In the genomic region with DNA sequence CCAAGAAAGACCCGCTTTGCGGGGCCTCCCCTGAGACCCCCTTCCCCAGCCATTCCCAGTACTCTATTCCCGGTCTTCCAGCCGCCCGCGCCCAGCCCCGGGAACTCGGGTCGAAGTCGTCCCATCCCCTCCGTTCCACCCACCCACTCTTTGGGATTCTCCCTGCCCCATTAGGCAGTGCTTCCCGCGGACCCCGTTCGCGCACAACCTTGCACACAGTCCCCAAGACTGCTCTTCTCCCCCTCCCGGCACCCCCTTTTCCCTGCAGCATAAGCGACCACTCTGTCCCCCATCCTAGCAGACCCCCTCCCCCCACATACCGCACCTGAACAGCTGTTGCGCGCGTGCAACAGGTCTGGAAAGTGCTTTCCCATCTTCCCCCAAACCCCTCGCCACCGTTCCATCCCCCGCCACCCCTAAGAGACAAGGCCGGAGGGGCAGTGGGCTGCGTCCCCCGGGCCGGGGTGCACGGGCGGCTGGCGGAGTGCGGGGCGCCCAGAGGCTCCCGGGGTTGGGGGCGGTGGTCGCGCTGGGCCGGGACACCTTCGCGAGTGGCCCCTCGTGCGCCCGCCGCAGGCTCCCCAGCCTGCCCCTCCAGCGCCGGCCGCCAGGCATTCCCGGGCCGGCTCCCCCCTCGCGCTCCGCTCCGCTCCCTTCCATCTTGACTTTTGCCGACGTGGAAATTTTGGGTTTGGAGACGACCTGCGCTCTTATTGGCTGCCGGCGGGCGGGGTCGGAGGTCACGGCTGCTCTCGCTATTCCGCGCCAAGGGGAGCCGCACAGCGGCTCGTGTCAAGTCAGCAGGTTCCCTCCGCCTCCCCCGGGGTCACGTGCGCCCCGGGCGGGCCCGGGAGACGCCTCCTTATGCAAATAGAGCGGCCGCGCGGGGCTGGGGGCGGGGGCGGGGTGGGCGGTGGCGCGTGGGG, we compare ENCODE assay signal across 8 cellular contexts.
DNase-seq lines count a peak whose midpoint lies in the region; ATAC-seq and TF ChIP-seq lines count a peak whose summit lies in the region.

No MANE protein-coding gene starts in this region.

- intact Hi-C loops in activated CD8-positive, alpha-beta T cell treated with anti-CD3 and anti-CD28 coated beads for 36 hours (cut with micrococcal nuclease), result no loop called here

- H3K4me3 Mint-ChIP-seq in activated CD8-positive, alpha-beta T cell treated with anti-CD3 and anti-CD28 coated beads for 36 hours, result peak overlapping the region; percentile 77
- peak overlapping the region; percentile 93 for H3K4me3 Mint-ChIP-seq in memory B cell

- peak in 12 of 14 donors; percentile 3 to 74 (median 44) for DNase-seq in C1 segment of cervical spinal cord (lab: John Stamatoyannopoulos, UW)
- peak; percentile 73 to 97 for DNase-seq in NCI-H526 (lab: John Stamatoyannopoulos, UW)
- peak; percentile 88 for DNase-seq in activated CD8-positive, alpha-beta T cell treated with anti-CD3 and anti-CD28 coated beads for 36 hours
- DNase-seq in effector memory CD4-positive, alpha-beta T cell, result peak; percentile 85 to 88 (median 86)
- DNase-seq in memory B cell (ENCODE audit: low spot score in 2 of 2), result peak; percentile 75 to 80
- DNase-seq in stimulated activated CD8-positive, alpha-beta memory T cell treated with anti-CD3 and anti-CD28 coated beads, Interleukin-12 subunit alpha, Interleukin-12 subunit beta, amount 100 ng/mL, for 24 hours (ENCODE audit: extremely low read depth), result peak; percentile 64

- H3K27me3 ChIP-seq in effector memory CD4-positive, alpha-beta T cell (replicated peaks; ENCODE audit: control insufficient read depth, insufficient read depth, low read length, poor library complexity, severe bottlenecking), result no peaks in the 10 kb centered on the region

- no peak overlapping the region for H3K27ac ChIP-seq in effector memory CD4-positive, alpha-beta T cell (ENCODE audit: insufficient read depth, low read length, poor library complexity, severe bottlenecking)

- H3K4me3 ChIP-seq in effector memory CD4-positive, alpha-beta T cell (ENCODE audit: insufficient read depth, low read depth, low read length, poor library complexity, severe bottlenecking), result peak overlapping the region; percentile 69

- H3K9me3 Mint-ChIP-seq in activated CD8-positive, alpha-beta T cell treated with anti-CD3 and anti-CD28 coated beads for 36 hours, result no peaks in the 10 kb centered on the region
- peaks cover 1% of the 10 kb centered on the region for H3K9me3 Mint-ChIP-seq in memory B cell

- ATAC-seq in GM19324 (IDR thresholded peaks at IDR 0.05; ENCODE audit: low FRiP score, unreplicated experiment) (peak; percentile 83), HG03457 (IDR thresholded peaks at IDR 0.05; ENCODE audit: unreplicated experiment) (peak; percentile 73), memory B cell (ENCODE audit: low read depth) (peak; percentile 98)
- peak; percentile 98 for ATAC-seq in activated CD8-positive, alpha-beta T cell treated with anti-CD3 and anti-CD28 coated beads for 36 hours

- TF ChIP-seq CTCF in activated CD8-positive, alpha-beta T cell treated with anti-CD3 and anti-CD28 coated beads for 36 hours (IDR thresholded peaks at IDR 0.05), result no peak

- peaks cover 16% of the 10 kb centered on the region for H3K4me1 Mint-ChIP-seq in activated CD8-positive, alpha-beta T cell treated with anti-CD3 and anti-CD28 coated beads for 36 hours (ENCODE audit: low read depth)
- peaks cover 17% of the 10 kb centered on the region for H3K4me1 Mint-ChIP-seq in memory B cell

- no peaks in the 10 kb centered on the region for H3K36me3 ChIP-seq in effector memory CD4-positive, alpha-beta T cell (ENCODE audit: control insufficient read depth, insufficient read depth, low read length)

- H3K4me1 ChIP-seq in effector memory CD4-positive, alpha-beta T cell (ENCODE audit: control insufficient read depth, insufficient read depth, low read length, poor library complexity, severe bottlenecking), result peaks cover 19% of the 10 kb centered on the region

- no peaks in the 10 kb centered on the region for H3K36me3 Mint-ChIP-seq in activated CD8-positive, alpha-beta T cell treated with anti-CD3 and anti-CD28 coated beads for 36 hours (ENCODE audit: low read depth)
- H3K36me3 Mint-ChIP-seq in memory B cell, result no peaks in the 10 kb centered on the region

- peak overlapping the region; percentile 39 for H3K27ac Mint-ChIP-seq in activated CD8-positive, alpha-beta T cell treated with anti-CD3 and anti-CD28 coated beads for 36 hours
- H3K27ac Mint-ChIP-seq in memory B cell, result peak overlapping the region; percentile 82

- H3K27me3 Mint-ChIP-seq in activated CD8-positive, alpha-beta T cell treated with anti-CD3 and anti-CD28 coated beads for 36 hours, result peaks cover 15% of the 10 kb centered on the region
- H3K27me3 Mint-ChIP-seq in memory B cell, result peaks cover 19% of the 10 kb centered on the region

- H3K9me3 ChIP-seq in effector memory CD4-positive, alpha-beta T cell (ENCODE audit: control insufficient read depth, low read length), result no peaks in the 10 kb centered on the region

- POLR2A ChIA-PET in activated CD8-positive, alpha-beta T cell treated with anti-CD3 and anti-CD28 coated beads for 36 hours (lab: Charles Lee), result no interaction called here

- CTCF ChIA-PET in activated CD8-positive, alpha-beta T cell treated with anti-CD3 and anti-CD28 coated beads for 36 hours (lab: Charles Lee), result interaction anchor here (1.3 to 2.4 kb wide), 2 partner anchors 10 to 58 kb away, joined by 3 to 9 read pairs; no protein-coding TSS in a partner anchor
